Comparison of ENCODE assay signal across 1 cellular context in genomic region chr10:99731296-99732032, GRCh38.
TF ChIP-seq lines count a peak whose summit lies in the region.

No MANE protein-coding gene starts in this region.

TF ChIP-seq in K562, 482 proteins besides CTCF, POLR2A, EP300 and RAD21:
- TF ChIP-seq VEZF1 (CRISPR knock-in tag; IDR thresholded peaks at IDR 0.05) (no peak), ZFP36 (IDR thresholded peaks at IDR 0.05; ENCODE audit: low read depth, low read length, partially characterized antibody) (peak; percentile 26), TAF7 (tag; IDR thresholded peaks at IDR 0.05) (peak; percentile 29; the same call in 1 of the 2 replicates), CEBPG (CRISPR knock-in tag; IDR thresholded peaks at IDR 0.05) (no peak), CEBPG (tag; conservative IDR thresholded peaks at IDR 0.05 in 1 of 2, IDR thresholded peaks at IDR 0.05 in 1 of 2) (no peak), PHF20 (IDR thresholded peaks at IDR 0.05; ENCODE audit: partially characterized antibody) (peak; percentile 88), ARID1B (IDR thresholded peaks at IDR 0.05) (no peak), U2AF1 (optimal IDR thresholded peaks at IDR 0.05; ENCODE audit: low read depth, low read length) (no peak), RCOR1 (IDR thresholded peaks at IDR 0.05; ENCODE audit: borderline replicate concordance in 1 of 2, low read depth in 2 of 2, low read length in 2 of 2) (0 out of 4 replicates have a peak, but pooled peaks of 1 of the 2 experiments have one; percentile 16), SMARCA5 (IDR thresholded peaks at IDR 0.05) (peak; percentile 78; the same call in 1 of the 2 replicates), FOSL1 (tag; conservative IDR thresholded peaks at IDR 0.05) (no peak), KDM1A (IDR thresholded peaks at IDR 0.05) (0 out of 4 replicates have a peak, but pooled peaks have one; percentile 13 to 18), ESRRB (CRISPR knock-in tag; IDR thresholded peaks at IDR 0.05; ENCODE audit: borderline replicate concordance) (no peak), XRCC4 (IDR thresholded peaks at IDR 0.05; ENCODE audit: extremely low read depth, insufficient read depth, insufficient read length) (no peak), CTBP1 (IDR thresholded peaks at IDR 0.05; ENCODE audit: borderline replicate concordance) (peak; percentile 52), MXI1 (IDR thresholded peaks at IDR 0.05; ENCODE audit: low read depth, low read length) (no peak), ADNP (tag; IDR thresholded peaks at IDR 0.05) (peak; percentile 84), BCOR (IDR thresholded peaks at IDR 0.05) (peak; percentile 84; the same call in 1 of the 2 replicates), NKRF (IDR thresholded peaks at IDR 0.05; ENCODE audit: borderline replicate concordance) (peak; percentile 59; the same call in 1 of the 2 replicates), MAFG (tag; conservative IDR thresholded peaks at IDR 0.05) (no peak), ZNF584 (CRISPR knock-in tag; IDR thresholded peaks at IDR 0.05; ENCODE audit: low read depth) (no peak), SIN3A (IDR thresholded peaks at IDR 0.05; ENCODE audit: borderline replicate concordance in 2 of 2, control insufficient read depth in 1 of 2, low read depth in 2 of 2, low read length in 2 of 2) (peak in 1 of 2 experiments; percentile 59; a peak in 2 of 4 replicates), RBM25 (IDR thresholded peaks at IDR 0.05; ENCODE audit: low read depth, low read length, severe bottlenecking) (peak; percentile 80), ESRRA (IDR thresholded peaks at IDR 0.05; ENCODE audit: borderline replicate concordance, low read depth) (0 out of 2 replicates have a peak, but pooled peaks have one; percentile 44), ZNF668 (CRISPR knock-in tag; IDR thresholded peaks at IDR 0.05) (no peak), RFX5 (IDR thresholded peaks at IDR 0.05; ENCODE audit: low read depth, low read length) (no peak), PHF8 (IDR thresholded peaks at IDR 0.05; ENCODE audit: borderline replicate concordance, low read length) (peak; percentile 89; the same call in 1 of the 2 replicates), HDAC1 (IDR thresholded peaks at IDR 0.05) (peak in 1 of 2 experiments; percentile 71; a peak in 2 of 4 replicates)
- TF ChIP-seq, protein P1, sequence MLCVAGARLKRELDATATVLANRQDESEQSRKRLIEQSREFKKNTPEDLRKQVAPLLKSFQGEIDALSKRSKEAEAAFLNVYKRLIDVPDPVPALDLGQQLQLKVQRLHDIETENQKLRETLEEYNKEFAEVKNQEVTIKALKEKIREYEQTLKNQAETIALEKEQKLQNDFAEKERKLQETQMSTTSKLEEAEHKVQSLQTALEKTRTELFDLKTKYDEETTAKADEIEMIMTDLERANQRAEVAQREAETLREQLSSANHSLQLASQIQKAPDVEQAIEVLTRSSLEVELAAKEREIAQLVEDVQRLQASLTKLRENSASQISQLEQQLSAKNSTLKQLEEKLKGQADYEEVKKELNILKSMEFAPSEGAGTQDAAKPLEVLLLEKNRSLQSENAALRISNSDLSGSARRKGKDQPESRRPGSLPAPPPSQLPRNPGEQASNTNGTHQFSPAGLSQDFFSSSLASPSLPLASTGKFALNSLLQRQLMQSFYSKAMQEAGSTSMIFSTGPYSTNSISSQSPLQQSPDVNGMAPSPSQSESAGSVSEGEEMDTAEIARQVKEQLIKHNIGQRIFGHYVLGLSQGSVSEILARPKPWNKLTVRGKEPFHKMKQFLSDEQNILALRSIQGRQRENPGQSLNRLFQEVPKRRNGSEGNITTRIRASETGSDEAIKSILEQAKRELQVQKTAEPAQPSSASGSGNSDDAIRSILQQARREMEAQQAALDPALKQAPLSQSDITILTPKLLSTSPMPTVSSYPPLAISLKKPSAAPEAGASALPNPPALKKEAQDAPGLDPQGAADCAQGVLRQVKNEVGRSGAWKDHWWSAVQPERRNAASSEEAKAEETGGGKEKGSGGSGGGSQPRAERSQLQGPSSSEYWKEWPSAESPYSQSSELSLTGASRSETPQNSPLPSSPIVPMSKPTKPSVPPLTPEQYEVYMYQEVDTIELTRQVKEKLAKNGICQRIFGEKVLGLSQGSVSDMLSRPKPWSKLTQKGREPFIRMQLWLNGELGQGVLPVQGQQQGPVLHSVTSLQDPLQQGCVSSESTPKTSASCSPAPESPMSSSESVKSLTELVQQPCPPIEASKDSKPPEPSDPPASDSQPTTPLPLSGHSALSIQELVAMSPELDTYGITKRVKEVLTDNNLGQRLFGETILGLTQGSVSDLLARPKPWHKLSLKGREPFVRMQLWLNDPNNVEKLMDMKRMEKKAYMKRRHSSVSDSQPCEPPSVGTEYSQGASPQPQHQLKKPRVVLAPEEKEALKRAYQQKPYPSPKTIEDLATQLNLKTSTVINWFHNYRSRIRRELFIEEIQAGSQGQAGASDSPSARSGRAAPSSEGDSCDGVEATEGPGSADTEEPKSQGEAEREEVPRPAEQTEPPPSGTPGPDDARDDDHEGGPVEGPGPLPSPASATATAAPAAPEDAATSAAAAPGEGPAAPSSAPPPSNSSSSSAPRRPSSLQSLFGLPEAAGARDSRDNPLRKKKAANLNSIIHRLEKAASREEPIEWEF (CRISPR knock-in tag; IDR thresholded peaks at IDR 0.05), result no peak
- TF ChIP-seq, protein P2, sequence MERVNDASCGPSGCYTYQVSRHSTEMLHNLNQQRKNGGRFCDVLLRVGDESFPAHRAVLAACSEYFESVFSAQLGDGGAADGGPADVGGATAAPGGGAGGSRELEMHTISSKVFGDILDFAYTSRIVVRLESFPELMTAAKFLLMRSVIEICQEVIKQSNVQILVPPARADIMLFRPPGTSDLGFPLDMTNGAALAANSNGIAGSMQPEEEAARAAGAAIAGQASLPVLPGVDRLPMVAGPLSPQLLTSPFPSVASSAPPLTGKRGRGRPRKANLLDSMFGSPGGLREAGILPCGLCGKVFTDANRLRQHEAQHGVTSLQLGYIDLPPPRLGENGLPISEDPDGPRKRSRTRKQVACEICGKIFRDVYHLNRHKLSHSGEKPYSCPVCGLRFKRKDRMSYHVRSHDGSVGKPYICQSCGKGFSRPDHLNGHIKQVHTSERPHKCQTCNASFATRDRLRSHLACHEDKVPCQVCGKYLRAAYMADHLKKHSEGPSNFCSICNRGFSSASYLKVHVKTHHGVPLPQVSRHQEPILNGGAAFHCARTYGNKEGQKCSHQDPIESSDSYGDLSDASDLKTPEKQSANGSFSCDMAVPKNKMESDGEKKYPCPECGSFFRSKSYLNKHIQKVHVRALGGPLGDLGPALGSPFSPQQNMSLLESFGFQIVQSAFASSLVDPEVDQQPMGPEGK (CRISPR knock-in tag; IDR thresholded peaks at IDR 0.05; ENCODE audit: borderline replicate concordance), result no peak
- TF ChIP-seq, protein P3, sequence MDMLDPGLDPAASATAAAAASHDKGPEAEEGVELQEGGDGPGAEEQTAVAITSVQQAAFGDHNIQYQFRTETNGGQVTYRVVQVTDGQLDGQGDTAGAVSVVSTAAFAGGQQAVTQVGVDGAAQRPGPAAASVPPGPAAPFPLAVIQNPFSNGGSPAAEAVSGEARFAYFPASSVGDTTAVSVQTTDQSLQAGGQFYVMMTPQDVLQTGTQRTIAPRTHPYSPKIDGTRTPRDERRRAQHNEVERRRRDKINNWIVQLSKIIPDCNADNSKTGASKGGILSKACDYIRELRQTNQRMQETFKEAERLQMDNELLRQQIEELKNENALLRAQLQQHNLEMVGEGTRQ (CRISPR knock-in tag; IDR thresholded peaks at IDR 0.05), result no peak
- TF ChIP-seq, protein P4, sequence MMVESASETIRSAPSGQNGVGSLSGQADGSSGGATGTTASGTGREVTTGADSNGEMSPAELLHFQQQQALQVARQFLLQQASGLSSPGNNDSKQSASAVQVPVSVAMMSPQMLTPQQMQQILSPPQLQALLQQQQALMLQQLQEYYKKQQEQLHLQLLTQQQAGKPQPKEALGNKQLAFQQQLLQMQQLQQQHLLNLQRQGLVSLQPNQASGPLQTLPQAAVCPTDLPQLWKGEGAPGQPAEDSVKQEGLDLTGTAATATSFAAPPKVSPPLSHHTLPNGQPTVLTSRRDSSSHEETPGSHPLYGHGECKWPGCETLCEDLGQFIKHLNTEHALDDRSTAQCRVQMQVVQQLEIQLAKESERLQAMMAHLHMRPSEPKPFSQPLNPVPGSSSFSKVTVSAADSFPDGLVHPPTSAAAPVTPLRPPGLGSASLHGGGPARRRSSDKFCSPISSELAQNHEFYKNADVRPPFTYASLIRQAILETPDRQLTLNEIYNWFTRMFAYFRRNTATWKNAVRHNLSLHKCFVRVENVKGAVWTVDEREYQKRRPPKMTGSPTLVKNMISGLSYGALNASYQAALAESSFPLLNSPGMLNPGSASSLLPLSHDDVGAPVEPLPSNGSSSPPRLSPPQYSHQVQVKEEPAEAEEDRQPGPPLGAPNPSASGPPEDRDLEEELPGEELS (CRISPR knock-in tag; IDR thresholded peaks at IDR 0.05; ENCODE audit: borderline replicate concordance), result no peak
- TF ChIP-seq, protein P5, sequence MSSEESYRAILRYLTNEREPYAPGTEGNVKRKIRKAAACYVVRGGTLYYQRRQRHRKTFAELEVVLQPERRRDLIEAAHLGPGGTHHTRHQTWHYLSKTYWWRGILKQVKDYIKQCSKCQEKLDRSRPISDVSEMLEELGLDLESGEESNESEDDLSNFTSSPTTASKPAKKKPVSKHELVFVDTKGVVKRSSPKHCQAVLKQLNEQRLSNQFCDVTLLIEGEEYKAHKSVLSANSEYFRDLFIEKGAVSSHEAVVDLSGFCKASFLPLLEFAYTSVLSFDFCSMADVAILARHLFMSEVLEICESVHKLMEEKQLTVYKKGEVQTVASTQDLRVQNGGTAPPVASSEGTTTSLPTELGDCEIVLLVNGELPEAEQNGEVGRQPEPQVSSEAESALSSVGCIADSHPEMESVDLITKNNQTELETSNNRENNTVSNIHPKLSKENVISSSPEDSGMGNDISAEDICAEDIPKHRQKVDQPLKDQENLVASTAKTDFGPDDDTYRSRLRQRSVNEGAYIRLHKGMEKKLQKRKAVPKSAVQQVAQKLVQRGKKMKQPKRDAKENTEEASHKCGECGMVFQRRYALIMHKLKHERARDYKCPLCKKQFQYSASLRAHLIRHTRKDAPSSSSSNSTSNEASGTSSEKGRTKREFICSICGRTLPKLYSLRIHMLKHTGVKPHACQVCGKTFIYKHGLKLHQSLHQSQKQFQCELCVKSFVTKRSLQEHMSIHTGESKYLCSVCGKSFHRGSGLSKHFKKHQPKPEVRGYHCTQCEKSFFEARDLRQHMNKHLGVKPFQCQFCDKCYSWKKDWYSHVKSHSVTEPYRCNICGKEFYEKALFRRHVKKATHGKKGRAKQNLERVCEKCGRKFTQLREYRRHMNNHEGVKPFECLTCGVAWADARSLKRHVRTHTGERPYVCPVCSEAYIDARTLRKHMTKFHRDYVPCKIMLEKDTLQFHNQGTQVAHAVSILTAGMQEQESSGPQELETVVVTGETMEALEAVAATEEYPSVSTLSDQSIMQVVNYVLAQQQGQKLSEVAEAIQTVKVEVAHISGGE (CRISPR knock-in tag; IDR thresholded peaks at IDR 0.05), result 0 out of 6 replicates have a peak, but pooled peaks of 1 of the 3 experiments have one; percentile 23
- TF ChIP-seq, protein P6, sequence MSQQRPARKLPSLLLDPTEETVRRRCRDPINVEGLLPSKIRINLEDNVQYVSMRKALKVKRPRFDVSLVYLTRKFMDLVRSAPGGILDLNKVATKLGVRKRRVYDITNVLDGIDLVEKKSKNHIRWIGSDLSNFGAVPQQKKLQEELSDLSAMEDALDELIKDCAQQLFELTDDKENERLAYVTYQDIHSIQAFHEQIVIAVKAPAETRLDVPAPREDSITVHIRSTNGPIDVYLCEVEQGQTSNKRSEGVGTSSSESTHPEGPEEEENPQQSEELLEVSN (IDR thresholded peaks at IDR 0.05; ENCODE audit: borderline replicate concordance in 1 of 2, extremely low read depth in 1 of 2, insufficient read depth in 1 of 2, insufficient read length in 1 of 2, low read depth in 1 of 2, low read length in 1 of 2, poor library complexity in 1 of 2, severe bottlenecking in 1 of 2), result no peak
